Comparison of ENCODE assay signal across 14 cellular contexts in genomic region chr9:35666045-35666444, GRCh38. TPM values are rescaled to one million over a fixed set of nuclear protein-coding genes. Genes with fewer than 3 reads are reported as not detected.
DNase-seq lines count a peak whose midpoint lies in the region; ATAC-seq and TF ChIP-seq lines count a peak whose summit lies in the region.
"Had no signal": no experiment of that assay in that cellular context is flagged by ENCODE, and none has a peak within 500 bp of the region (broad histone marks: within the 10 kb centered on the region; RNA-seq: fewer than 3 reads in every experiment).

No MANE protein-coding gene starts in this region.

- H3K36me3 Mint-ChIP-seq in activated naive CD4-positive, alpha-beta T cell treated with anti-CD3 and anti-CD28 coated beads, Interleukin-2, amount 10 ng/mL, durations not matched to agents 7 days and 5 days: peaks cover 15% of the 10 kb centered on the region
- H3K36me3 Mint-ChIP-seq in T-helper 17 cell (ENCODE audit: low read depth): no peaks in the 10 kb centered on the region

- no peak overlapping the region for H3K4me3 ChIP-seq in tibial artery

- H3K27me3 ChIP-seq in tibial artery: no peaks in the 10 kb centered on the region
- H3K27me3 ChIP-seq: dorsolateral prefrontal cortex had no signal

- peak overlapping the region; percentile 87 for H3K4me3 Mint-ChIP-seq in activated naive CD4-positive, alpha-beta T cell treated with anti-CD3 and anti-CD28 coated beads, Interleukin-2, amount 10 ng/mL, durations not matched to agents 7 days and 5 days
- H3K4me3 Mint-ChIP-seq in T-helper 17 cell: peak overlapping the region; percentile 19

- H3K27ac ChIP-seq in tibial artery: peak overlapping the region; percentile 99 to 100

- peaks cover 52% of the 10 kb centered on the region for H3K4me1 Mint-ChIP-seq in activated naive CD4-positive, alpha-beta T cell treated with anti-CD3 and anti-CD28 coated beads, Interleukin-2, amount 10 ng/mL, durations not matched to agents 7 days and 5 days
- H3K4me1 Mint-ChIP-seq in T-helper 17 cell: peaks cover 37% of the 10 kb centered on the region

- TF ChIP-seq CTCF in tibial artery (IDR thresholded peaks at IDR 0.05): no peak

- intact Hi-C loops in tibial artery (cut with DNase I; ENCODE audit: low total_unique reads): no loop called here

- peaks cover 0 to 47% (median 18%) of the 10 kb centered on the region in 4 donors for H3K4me1 ChIP-seq in tibial artery

- H3K9me3 Mint-ChIP-seq in activated naive CD4-positive, alpha-beta T cell treated with anti-CD3 and anti-CD28 coated beads, Interleukin-2, amount 10 ng/mL, durations not matched to agents 7 days and 5 days: peaks cover 2% of the 10 kb centered on the region

- H3K9me3 ChIP-seq in T-helper 17 cell (ENCODE audit: control insufficient read depth, low read length, poor library complexity, severe bottlenecking) (no peaks in the 10 kb centered on the region), tibial artery (no peaks in the 10 kb centered on the region)
- H3K9me3 ChIP-seq: thoracic aorta had no signal

- H3K36me3 ChIP-seq in tibial artery: peaks cover under 1 to 15% (median 9%) of the 10 kb centered on the region in 3 donors
- H3K36me3 ChIP-seq: thoracic aorta had no signal

- ATAC-seq in T-helper 17 cell (no peak), GM21786 (IDR thresholded peaks at IDR 0.05; ENCODE audit: unreplicated experiment) (no peak)

- H3K27me3 Mint-ChIP-seq in activated naive CD4-positive, alpha-beta T cell treated with anti-CD3 and anti-CD28 coated beads, Interleukin-2, amount 10 ng/mL, durations not matched to agents 7 days and 5 days: no peaks in the 10 kb centered on the region
- no peaks in the 10 kb centered on the region for H3K27me3 Mint-ChIP-seq in T-helper 17 cell

- H3K27ac Mint-ChIP-seq in activated naive CD4-positive, alpha-beta T cell treated with anti-CD3 and anti-CD28 coated beads, Interleukin-2, amount 10 ng/mL, durations not matched to agents 7 days and 5 days: peak overlapping the region; percentile 12
- H3K27ac Mint-ChIP-seq in T-helper 17 cell: peak overlapping the region; percentile 98

- CTCF ChIA-PET in activated naive CD4-positive, alpha-beta T cell treated with anti-CD3 and anti-CD28 coated beads, Interleukin-2, amount 10 ng/mL, durations not matched to agents 7 days and 5 days (lab: Charles Lee): interaction anchor here (1.3 to 13.6 kb wide), 4 partner anchors 16 to 55 kb away, joined by 3 to 96 read pairs (median 34); no protein-coding TSS in a partner anchor

- no peak for DNase-seq in activated naive CD4-positive, alpha-beta T cell treated with anti-CD3 and anti-CD28 coated beads, Interleukin-2, amount 10 ng/mL, durations not matched to agents 7 days and 5 days
- no peak for DNase-seq in activated naive CD4-positive, alpha-beta T cell treated with anti-CD3 and anti-CD28 coated beads, Interleukin-2, amount 50 U/mL, for 16 hours
- DNase-seq in T-helper 17 cell: no peak
- DNase-seq in glomerular visceral epithelial cell (ENCODE audit: extremely low spot score): peak; percentile 67
- DNase-seq in tibial artery: no peak
- DNase-seq in GM19240 (ENCODE audit: insufficient read length, low spot score): no peak
- no peak for DNase-seq in Kasumi-1 (lab: John Stamatoyannopoulos, UW)
- DNase-seq: activated effector memory CD4-positive, alpha-beta T cell treated with anti-CD3 and anti-CD28 coated beads, Interleukin-2, amount 50 U/mL, for 16 hours; dorsolateral prefrontal cortex; NCI-H2081; OCI-M1 had no signal

RNA-seq across cellular contexts. Expression of gene ARHGEF39, which starts 1.1 kb away (rescaled TPM):
- total RNA-seq in T-helper 17 cell: 1 to 10 TPM; 1.6 to 3.1 TPM

RNA-seq across cellular contexts. Expression of gene CA9, which starts 7.7 kb away (rescaled TPM):
- total RNA-seq in T-helper 17 cell: not detected

RNA-seq across cellular contexts. Expression of gene CCDC107, which starts 8.0 kb away (rescaled TPM):
- total RNA-seq in T-helper 17 cell: 10 to 100 TPM; 27.7 to 35.2 TPM

RNA-seq across cellular contexts. Expression of gene RMRP, which starts 8.2 kb away (rescaled TPM):
- over 10,000 TPM in 1 of 2 donors, 1,000 to 10,000 TPM in 1; 7,466 to 10,512 TPM for total RNA-seq in T-helper 17 cell

RNA-seq across cellular contexts. Expression of gene SIT1, which starts 15.3 kb away (rescaled TPM):
- total RNA-seq in T-helper 17 cell: 10 to 100 TPM; 33.9 to 48.9 TPM
- total RNA-seq: HT1080 had no signal
